ENCODE assay signal across 8 cellular contexts in genomic region chr11:66744485-66745355, GRCh38. TPM values are rescaled to one million over a fixed set of nuclear protein-coding genes. Genes with fewer than 3 reads are reported as not detected.
DNase-seq lines count a peak whose midpoint lies in the region; ATAC-seq, FAIRE-seq and TF ChIP-seq lines count a peak whose summit lies in the region.

No MANE protein-coding gene starts in this region.

- peak; percentile 68 for ATAC-seq in foreskin keratinocyte

- H3K9ac ChIP-seq in subcutaneous abdominal adipose tissue (ENCODE audit: low read length in 5 of 5), result peak overlapping the region in 4 of 5 donors; percentile 89 to 98 (median 96)

- peak; percentile 26 for TF ChIP-seq CTCF in foreskin keratinocyte (conservative IDR thresholded peaks at IDR 0.05)

- H2AFZ ChIP-seq in neuron (ENCODE audit: low read depth, low read length), result peak overlapping the region; percentile 79

- H3K27ac ChIP-seq in foreskin keratinocyte, result peak overlapping the region; percentile 82
- peak overlapping the region; percentile 62 for H3K27ac ChIP-seq in subcutaneous abdominal adipose tissue (ENCODE audit: low read depth, low read length)

- peak; percentile 64; the same call in 1 of the 2 replicates for TF ChIP-seq POLR2A in H54 (IDR thresholded peaks at IDR 0.05; ENCODE audit: low read depth, low read length)

- H3K27me3 ChIP-seq in MG63, result no peaks in the 10 kb centered on the region
- no peaks in the 10 kb centered on the region for H3K27me3 ChIP-seq in foreskin keratinocyte
- no peaks in the 10 kb centered on the region for H3K27me3 ChIP-seq in neuron (ENCODE audit: insufficient read depth, low read length)
- no peaks in the 10 kb centered on the region for H3K27me3 ChIP-seq in subcutaneous abdominal adipose tissue (ENCODE audit: control insufficient read depth in 5 of 5, insufficient read depth in 4 of 5, low read length in 5 of 5)

- peaks cover 15% of the 10 kb centered on the region for H3K4me1 ChIP-seq in foreskin keratinocyte
- H3K4me1 ChIP-seq in neuron (ENCODE audit: insufficient read depth, low read length), result peaks cover 5% of the 10 kb centered on the region
- peaks cover 0 to 26% (median 19%) of the 10 kb centered on the region in 5 donors for H3K4me1 ChIP-seq in subcutaneous abdominal adipose tissue (ENCODE audit: control insufficient read depth in 5 of 5, insufficient read depth in 5 of 5, low read length in 5 of 5)

- H3K9me3 ChIP-seq in MG63 (no peaks in the 10 kb centered on the region), neuron (ENCODE audit: low read length) (no peaks in the 10 kb centered on the region), subcutaneous abdominal adipose tissue (ENCODE audit: control insufficient read depth in 5 of 5, low read length in 5 of 5) (no peaks in the 10 kb centered on the region)

- no peaks in the 10 kb centered on the region for H3K36me3 ChIP-seq in MG63
- H3K36me3 ChIP-seq in neuron (ENCODE audit: insufficient read depth, low read length), result no peaks in the 10 kb centered on the region
- H3K36me3 ChIP-seq in subcutaneous abdominal adipose tissue (ENCODE audit: control insufficient read depth in 5 of 5, insufficient read depth in 5 of 5, low read length in 5 of 5), result no peaks in the 10 kb centered on the region

- H3K4me3 ChIP-seq in MG63 (peak overlapping the region; percentile 71), neuron (ENCODE audit: low read length) (peak overlapping the region; percentile 71), subcutaneous abdominal adipose tissue (ENCODE audit: low read depth in 1 of 5, low read length in 5 of 5) (peak overlapping the region; percentile 76 to 96 (median 89))

- no peak for FAIRE-seq in H54 (lab: Jason Lieb, UNC)

- DNase-seq in ELF-1 (ENCODE audit: low read depth, low spot score) (peak; percentile 67), H54 (ENCODE audit: insufficient read length, low spot score) (peak; percentile 93), MG63 (peak; percentile 77), SHP77 treated with DMSO at 0.1 percent for 48 hours (lab: John Stamatoyannopoulos, UW) (peak; percentile 72), foreskin keratinocyte (peak; percentile 29 to 66)
- peak; percentile 79 for DNase-seq in activated gamma-delta T cell treated with anti-CD3 and anti-CD28 coated beads, Interleukin-2, amount 50 U/mL, for 16 hours (ENCODE audit: low read depth)

RNA-seq across cellular contexts. Expression of gene SPTBN2, which starts 15.7 kb away (rescaled TPM):
- total RNA-seq in MG63 (2014; rRNA removed; shearing (Covaris generic); ENCODE audit: low replicate concordance), result 20.0 and 25.8 TPM in 2 replicates
- total RNA-seq in foreskin keratinocyte, result 20.9 and 22.9 TPM in 2 replicates
- polyA plus RNA-seq in foreskin keratinocyte, result 10.9 and 12.5 TPM in 2 replicates

Comparison
In these comparisons a context has a peak if more than half of its experiments do, and no peak if none do; other contexts are left out.
1. Peak in every context shown above with its lines: DNase-seq, ATAC-seq, H3K4me3 ChIP-seq and H3K27ac ChIP-seq.